ENCODE assay signal across 1 cellular context in genomic region chr11:9760180-9760550, GRCh38.
TF ChIP-seq lines count a peak whose summit lies in the region.

No MANE protein-coding gene starts in this region.

TF ChIP-seq in HCT116, 20 proteins besides CTCF, POLR2A, EP300 and RAD21 (continued from another document):
- TF ChIP-seq TCF7L2 (IDR thresholded peaks at IDR 0.05; ENCODE audit: borderline replicate concordance, extremely low read depth, insufficient read depth, insufficient read length) (no peak), EGR1 (IDR thresholded peaks at IDR 0.05; ENCODE audit: low read depth) (no peak), JUND (IDR thresholded peaks at IDR 0.05) (no peak), ELF1 (IDR thresholded peaks at IDR 0.05; ENCODE audit: borderline replicate concordance, low read depth) (no peak)
